8 cellular contexts compared by ENCODE assay signal in the genomic region with DNA sequence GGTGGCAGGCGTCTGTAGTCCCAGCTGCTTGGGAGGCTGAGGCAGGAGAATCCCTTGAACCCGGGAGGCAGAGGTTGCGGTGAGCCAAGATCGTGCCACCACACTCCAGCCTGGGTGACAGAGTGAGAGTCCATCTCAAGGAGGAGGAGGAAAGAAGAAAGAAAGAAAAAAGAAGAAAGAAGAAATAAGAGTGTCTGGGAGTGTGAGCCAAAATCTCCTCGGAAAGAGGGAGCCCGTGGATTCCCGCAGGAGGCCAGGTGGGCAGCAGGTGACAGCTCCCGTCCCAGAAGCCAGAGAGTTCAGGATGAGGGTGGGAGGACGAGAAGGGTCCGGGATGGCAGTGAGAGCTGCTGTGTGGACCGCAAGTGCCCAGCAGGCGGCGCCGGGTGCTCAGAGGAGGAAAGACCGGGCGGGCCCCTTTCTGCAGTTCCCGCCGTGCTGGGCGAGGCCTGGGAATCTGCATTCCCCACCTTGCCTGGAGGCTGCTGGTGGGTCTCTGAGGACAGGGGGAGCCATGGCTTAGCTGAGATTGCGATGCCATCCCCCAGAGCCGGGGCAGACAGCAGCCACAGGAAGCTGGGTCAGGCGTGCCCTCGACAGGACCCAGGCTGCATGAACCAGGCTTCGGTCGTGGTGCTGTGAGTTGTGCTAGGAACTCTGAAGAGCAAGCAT. TPM values are rescaled to one million over a fixed set of nuclear protein-coding genes. Genes with fewer than 3 reads are reported as not detected.
A peak's percentile ranks its signal among the peaks of the same experiment; 100 is the strongest.
DNase-seq lines count a peak whose midpoint lies in the region; ATAC-seq and TF ChIP-seq lines count a peak whose summit lies in the region.

No MANE protein-coding gene starts in this region.

- intact Hi-C loops in Caco-2 (cut with micrococcal nuclease; ENCODE audit: unreplicated experiment) = loop anchor here (1.0 to 10.0 kb wide), 2 partner anchors 9 to 174 kb away; partner anchors contain the start of gene GNA12

- H3K36me3 ChIP-seq in Caco-2 (ENCODE audit: control insufficient read depth, insufficient read depth, low read length) (no peaks in the 10 kb centered on the region), HAP-1 (replicated peaks) (no peaks in the 10 kb centered on the region)

- H3K9me3 Mint-ChIP-seq in Caco-2 (ENCODE audit: unreplicated experiment) = peaks cover 11% of the 10 kb centered on the region

- H3K36me3 Mint-ChIP-seq in Caco-2 (ENCODE audit: insufficient read depth, unreplicated experiment) = no peaks in the 10 kb centered on the region

- peak; percentile 70 to 82 for DNase-seq in Caco-2
- DNase-seq in HAP-1 (ENCODE audit: low spot score in 2 of 2) = peak; percentile 61 to 89
- peak; percentile 56 for DNase-seq in NCI-H226
- DNase-seq in activated CD4-positive, alpha-beta T cell treated with anti-CD3 and anti-CD28 coated beads for 24 hours (ENCODE audit: low read depth in 2 of 2) = peak; percentile 58 to 66
- DNase-seq in central memory CD4-positive, alpha-beta T cell = peak; percentile 46
- peak; percentile 86 for DNase-seq in left kidney (ENCODE audit: low read depth, low spot score)
- DNase-seq in stimulated activated CD8-positive, alpha-beta memory T cell treated with anti-CD3 and anti-CD28 coated beads, Interleukin-12 subunit alpha, Interleukin-12 subunit beta, amount 100 ng/mL, for 24 hours (ENCODE audit: extremely low read depth) = peak; percentile 20

- POLR2A ChIA-PET in Caco-2 (lab: Charles Lee) = no interaction called here

- H3K27me3 ChIP-seq in Caco-2 (replicated peaks; ENCODE audit: control insufficient read depth, insufficient read depth, low read length) = no peaks in the 10 kb centered on the region
- H3K27me3 ChIP-seq in HAP-1 (ENCODE audit: low read depth) = no peaks in the 10 kb centered on the region

- CTCF ChIA-PET in Caco-2 (lab: Charles Lee) = interaction anchor here (0.5 to 1.5 kb wide), 7 partner anchors 9 to 117 kb away, joined by 3 to 13 read pairs (median 4); no protein-coding TSS in a partner anchor

- peaks cover 7% of the 10 kb centered on the region for H3K4me1 Mint-ChIP-seq in Caco-2 (ENCODE audit: low read depth, unreplicated experiment)

- no peak overlapping the region for H3K27ac Mint-ChIP-seq in Caco-2 (ENCODE audit: unreplicated experiment)

- H3K9me3 ChIP-seq in Caco-2 (no peaks in the 10 kb centered on the region), HAP-1 (no peaks in the 10 kb centered on the region)

- BruUV-seq in Caco-2 (replicated peaks; lab: Mats Ljungman, UMichigan) = no TSS peak

- peak; percentile 85 to 90 for TF ChIP-seq CTCF in Caco-2 (IDR thresholded peaks at IDR 0.05; ENCODE audit: insufficient read depth in 1 of 2, low read depth in 1 of 2, low read length in 1 of 2, severe bottlenecking in 1 of 2, unreplicated experiment in 1 of 2)

- no peak overlapping the region for H3K4me3 ChIP-seq in Caco-2 (ENCODE audit: low read depth, low read length)
- H3K4me3 ChIP-seq in HAP-1 = no peak overlapping the region

- H3K4me1 ChIP-seq in Caco-2 = no peaks in the 10 kb centered on the region
- no peaks in the 10 kb centered on the region for H3K4me1 ChIP-seq in HAP-1

- peaks cover 3% of the 10 kb centered on the region for H3K27me3 Mint-ChIP-seq in Caco-2 (ENCODE audit: insufficient read depth, unreplicated experiment)

- no peak for ATAC-seq in GM18873 (IDR thresholded peaks at IDR 0.05; ENCODE audit: low FRiP score, unreplicated experiment)

- in situ Hi-C loops in HAP-1 (cut with MboI; ENCODE audit: low sequenced_read_pairs) = no loop called here

- H3K4me3 Mint-ChIP-seq in Caco-2 (ENCODE audit: unreplicated experiment) = no peak overlapping the region

RNA-seq across cellular contexts. Expression of gene AMZ1, which starts 17.1 kb away (rescaled TPM):
- total RNA-seq in Caco-2 (2022) = 0.07 and 0.11 TPM in 2 replicates

RNA-seq across cellular contexts. Expression of gene TTYH3, which starts 39.1 kb away (rescaled TPM):
- total RNA-seq in Caco-2 (2022) = 57.3 and 58.6 TPM in 2 replicates

Comparison
In these comparisons a context has a peak if more than half of its experiments do, and no peak if none do; other contexts are left out.
1. DNase-seq: peak in every context shown above with its lines; median percentile 86 in left kidney; 76 in Caco-2; 75 in HAP-1; 62 in activated CD4-positive, alpha-beta T cell treated with anti-CD3 and anti-CD28 coated beads for 24 hours; 56 in NCI-H226; 46 in central memory CD4-positive, alpha-beta T cell; 20 in stimulated activated CD8-positive, alpha-beta memory T cell treated with anti-CD3 and anti-CD28 coated beads, Interleukin-12 subunit alpha, Interleukin-12 subunit beta, amount 100 ng/mL, for 24 hours.